1 cellular context compared by ENCODE assay signal in the genomic region with DNA sequence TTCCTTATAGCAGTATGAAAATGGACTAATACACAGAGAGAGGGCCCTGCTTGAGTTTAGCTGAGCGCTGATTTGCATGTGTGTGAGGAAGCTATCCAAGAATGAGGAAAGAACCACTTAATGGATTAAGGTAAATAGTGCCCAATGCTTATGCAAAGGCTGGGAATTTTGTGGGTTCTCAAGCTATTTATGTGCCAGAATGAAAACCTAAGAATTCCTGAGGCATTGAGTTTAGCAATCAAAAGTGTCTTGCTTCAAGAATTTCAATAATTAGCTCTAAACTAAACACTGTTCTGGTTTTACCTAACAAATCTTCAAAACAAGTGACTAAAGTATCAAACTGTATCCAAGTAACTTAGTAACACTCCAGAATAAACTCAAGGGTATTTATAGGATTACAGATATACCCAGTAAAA.
TF ChIP-seq lines count a peak whose summit lies in the region.

No MANE protein-coding gene starts in this region.

TF ChIP-seq in GM23338, 12 proteins besides CTCF, POLR2A, EP300 and RAD21:
- TF ChIP-seq, protein P1, sequence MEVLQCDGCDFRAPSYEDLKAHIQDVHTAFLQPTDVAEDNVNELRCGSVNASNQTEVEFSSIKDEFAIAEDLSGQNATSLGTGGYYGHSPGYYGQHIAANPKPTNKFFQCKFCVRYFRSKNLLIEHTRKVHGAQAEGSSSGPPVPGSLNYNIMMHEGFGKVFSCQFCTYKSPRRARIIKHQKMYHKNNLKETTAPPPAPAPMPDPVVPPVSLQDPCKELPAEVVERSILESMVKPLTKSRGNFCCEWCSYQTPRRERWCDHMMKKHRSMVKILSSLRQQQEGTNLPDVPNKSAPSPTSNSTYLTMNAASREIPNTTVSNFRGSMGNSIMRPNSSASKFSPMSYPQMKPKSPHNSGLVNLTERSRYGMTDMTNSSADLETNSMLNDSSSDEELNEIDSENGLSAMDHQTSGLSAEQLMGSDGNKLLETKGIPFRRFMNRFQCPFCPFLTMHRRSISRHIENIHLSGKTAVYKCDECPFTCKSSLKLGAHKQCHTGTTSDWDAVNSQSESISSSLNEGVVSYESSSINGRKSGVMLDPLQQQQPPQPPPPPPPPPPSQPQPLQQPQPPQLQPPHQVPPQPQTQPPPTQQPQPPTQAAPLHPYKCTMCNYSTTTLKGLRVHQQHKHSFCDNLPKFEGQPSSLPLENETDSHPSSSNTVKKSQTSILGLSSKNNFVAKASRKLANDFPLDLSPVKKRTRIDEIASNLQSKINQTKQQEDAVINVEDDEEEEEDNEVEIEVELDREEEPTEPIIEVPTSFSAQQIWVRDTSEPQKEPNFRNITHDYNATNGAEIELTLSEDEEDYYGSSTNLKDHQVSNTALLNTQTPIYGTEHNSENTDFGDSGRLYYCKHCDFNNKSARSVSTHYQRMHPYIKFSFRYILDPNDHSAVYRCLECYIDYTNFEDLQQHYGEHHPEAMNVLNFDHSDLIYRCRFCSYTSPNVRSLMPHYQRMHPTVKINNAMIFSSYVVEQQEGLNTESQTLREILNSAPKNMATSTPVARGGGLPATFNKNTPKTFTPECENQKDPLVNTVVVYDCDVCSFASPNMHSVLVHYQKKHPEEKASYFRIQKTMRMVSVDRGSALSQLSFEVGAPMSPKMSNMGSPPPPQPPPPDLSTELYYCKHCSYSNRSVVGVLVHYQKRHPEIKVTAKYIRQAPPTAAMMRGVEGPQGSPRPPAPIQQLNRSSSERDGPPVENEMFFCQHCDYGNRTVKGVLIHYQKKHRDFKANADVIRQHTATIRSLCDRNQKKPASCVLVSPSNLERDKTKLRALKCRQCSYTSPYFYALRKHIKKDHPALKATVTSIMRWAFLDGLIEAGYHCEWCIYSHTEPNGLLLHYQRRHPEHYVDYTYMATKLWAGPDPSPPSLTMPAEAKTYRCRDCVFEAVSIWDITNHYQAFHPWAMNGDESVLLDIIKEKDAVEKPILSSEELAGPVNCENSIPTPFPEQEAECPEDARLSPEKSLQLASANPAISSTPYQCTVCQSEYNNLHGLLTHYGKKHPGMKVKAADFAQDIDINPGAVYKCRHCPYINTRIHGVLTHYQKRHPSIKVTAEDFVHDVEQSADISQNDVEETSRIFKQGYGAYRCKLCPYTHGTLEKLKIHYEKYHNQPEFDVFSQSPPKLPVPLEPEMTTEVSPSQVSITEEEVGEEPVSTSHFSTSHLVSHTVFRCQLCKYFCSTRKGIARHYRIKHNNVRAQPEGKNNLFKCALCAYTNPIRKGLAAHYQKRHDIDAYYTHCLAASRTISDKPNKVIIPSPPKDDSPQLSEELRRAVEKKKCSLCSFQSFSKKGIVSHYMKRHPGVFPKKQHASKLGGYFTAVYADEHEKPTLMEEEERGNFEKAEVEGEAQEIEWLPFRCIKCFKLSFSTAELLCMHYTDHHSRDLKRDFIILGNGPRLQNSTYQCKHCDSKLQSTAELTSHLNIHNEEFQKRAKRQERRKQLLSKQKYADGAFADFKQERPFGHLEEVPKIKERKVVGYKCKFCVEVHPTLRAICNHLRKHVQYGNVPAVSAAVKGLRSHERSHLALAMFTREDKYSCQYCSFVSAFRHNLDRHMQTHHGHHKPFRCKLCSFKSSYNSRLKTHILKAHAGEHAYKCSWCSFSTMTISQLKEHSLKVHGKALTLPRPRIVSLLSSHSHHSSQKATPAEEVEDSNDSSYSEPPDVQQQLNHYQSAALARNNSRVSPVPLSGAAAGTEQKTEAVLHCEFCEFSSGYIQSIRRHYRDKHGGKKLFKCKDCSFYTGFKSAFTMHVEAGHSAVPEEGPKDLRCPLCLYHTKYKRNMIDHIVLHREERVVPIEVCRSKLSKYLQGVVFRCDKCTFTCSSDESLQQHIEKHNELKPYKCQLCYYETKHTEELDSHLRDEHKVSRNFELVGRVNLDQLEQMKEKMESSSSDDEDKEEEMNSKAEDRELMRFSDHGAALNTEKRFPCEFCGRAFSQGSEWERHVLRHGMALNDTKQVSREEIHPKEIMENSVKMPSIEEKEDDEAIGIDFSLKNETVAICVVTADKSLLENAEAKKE (CRISPR knock-in tag; IDR thresholded peaks at IDR 0.05): no peak
- no peak for TF ChIP-seq POLR2AphosphoS5 (IDR thresholded peaks at IDR 0.05; ENCODE audit: low read depth)
- no peak for TF ChIP-seq NANOG (IDR thresholded peaks at IDR 0.05; ENCODE audit: borderline replicate concordance)
- TF ChIP-seq ZNF331 (CRISPR knock-in tag; IDR thresholded peaks at IDR 0.05; ENCODE audit: low read depth): no peak
